In the genomic region with DNA sequence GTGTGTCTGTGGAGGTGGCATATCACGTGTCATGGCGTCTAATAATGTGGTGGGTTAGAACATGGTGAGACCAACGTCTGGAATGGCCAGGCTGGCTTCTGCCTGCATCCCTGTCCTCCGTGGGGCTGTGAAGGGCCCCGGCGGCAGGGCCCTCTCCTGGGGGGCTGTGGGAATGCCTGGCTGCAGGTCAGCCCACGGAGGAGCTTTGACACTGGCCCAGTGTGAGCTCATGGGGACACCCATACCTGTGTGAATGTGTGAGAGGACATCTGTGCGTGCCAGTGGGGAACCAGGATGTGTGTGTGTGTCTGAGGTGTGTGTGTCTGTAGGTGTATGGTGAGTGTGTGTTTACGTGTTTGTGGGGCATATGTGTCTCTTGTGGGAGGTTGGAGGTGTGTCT, we compare ENCODE assay signal across 16 cellular contexts.
A peak's percentile ranks its signal among the peaks of the same experiment; 100 is the strongest.
DNase-seq lines count a peak whose midpoint lies in the region; ATAC-seq and TF ChIP-seq lines count a peak whose summit lies in the region.
"Had no signal": no experiment of that assay in that cellular context is flagged by ENCODE, and none has a peak within 500 bp of the region (broad histone marks: within the 10 kb centered on the region; RNA-seq: fewer than 3 reads in every experiment).

No MANE protein-coding gene starts in this region.

- no peaks in the 10 kb centered on the region for H3K27me3 ChIP-seq in IMR-90 (ENCODE audit: control insufficient read depth, insufficient read depth, low read length)
- peaks cover 7% of the 10 kb centered on the region for H3K27me3 ChIP-seq in upper lobe of right lung

- no peak overlapping the region for H4K91ac ChIP-seq in IMR-90 (ENCODE audit: insufficient read depth, low read depth, low read length)

- H3K36me3 ChIP-seq in IMR-90 (ENCODE audit: control insufficient read depth, insufficient read depth, low read length) (no peaks in the 10 kb centered on the region), upper lobe of right lung (no peaks in the 10 kb centered on the region)

- no peak overlapping the region for H4K8ac ChIP-seq in IMR-90 (ENCODE audit: low read depth in 2 of 2, low read length in 2 of 2)

- no peak overlapping the region for H4K5ac ChIP-seq in IMR-90 (ENCODE audit: low read depth, low read length)

- no peak overlapping the region for H3K4ac ChIP-seq in IMR-90 (ENCODE audit: low read depth, low read length)

- no peak overlapping the region for H2BK15ac ChIP-seq in IMR-90 (ENCODE audit: low read depth, low read length)

- H3K36me3 Mint-ChIP-seq in activated CD8-positive, alpha-beta memory T cell treated with anti-CD3 and anti-CD28 coated beads, Interleukin-2, amount 10 ng/mL, durations not matched to agents 7 days and 5 days: no peaks in the 10 kb centered on the region

- peaks cover 37% of the 10 kb centered on the region for H3K9me3 ChIP-seq in IMR-90 (ENCODE audit: control insufficient read depth, insufficient read depth, low read length)
- no peaks in the 10 kb centered on the region for H3K9me3 ChIP-seq in upper lobe of right lung

- H3K4me1 ChIP-seq in IMR-90 (ENCODE audit: control insufficient read depth, insufficient read depth, low read length): no peaks in the 10 kb centered on the region
- H3K4me1 ChIP-seq in upper lobe of right lung: no peaks in the 10 kb centered on the region

- H3K27me3 Mint-ChIP-seq in activated CD8-positive, alpha-beta memory T cell treated with anti-CD3 and anti-CD28 coated beads, Interleukin-2, amount 10 ng/mL, durations not matched to agents 7 days and 5 days: no peaks in the 10 kb centered on the region

- no peaks in the 10 kb centered on the region for H3K4me1 Mint-ChIP-seq in activated CD8-positive, alpha-beta memory T cell treated with anti-CD3 and anti-CD28 coated beads, Interleukin-2, amount 10 ng/mL, durations not matched to agents 7 days and 5 days

- no peak overlapping the region for H3K27ac ChIP-seq in IMR-90 (ENCODE audit: insufficient read depth, low read length)
- no peak overlapping the region for H3K27ac ChIP-seq in upper lobe of right lung
- H3K27ac ChIP-seq in RWPE1: no peak overlapping the region
- H3K27ac ChIP-seq: 22Rv1 had no signal

- no peaks in the 10 kb centered on the region for H3K79me1 ChIP-seq in IMR-90 (ENCODE audit: low read depth in 1 of 2, low read length in 2 of 2)

- H3K9ac ChIP-seq in IMR-90 (ENCODE audit: low read depth, low read length): no peak overlapping the region

- no peak overlapping the region for H3K27ac Mint-ChIP-seq in activated CD8-positive, alpha-beta memory T cell treated with anti-CD3 and anti-CD28 coated beads, Interleukin-2, amount 10 ng/mL, durations not matched to agents 7 days and 5 days
- H3K27ac Mint-ChIP-seq: CD4-positive, alpha-beta T cell had no signal

- H4K20me1 ChIP-seq in IMR-90 (ENCODE audit: insufficient read depth, low read length): no peaks in the 10 kb centered on the region

- no peak overlapping the region for H2AFZ ChIP-seq in IMR-90 (replicated peaks; ENCODE audit: low read length, poor library complexity)

- H3K9me1 ChIP-seq in IMR-90 (ENCODE audit: insufficient read depth, low read length): no peaks in the 10 kb centered on the region

- intact Hi-C loops in IMR-90 (cut with micrococcal nuclease) (no loop called here), upper lobe of right lung (cut with DNase I) (no loop called here)

- no peak overlapping the region for H3K18ac ChIP-seq in IMR-90 (ENCODE audit: low read depth, low read length)

- DNase-seq in activated CD8-positive, alpha-beta memory T cell treated with anti-CD3 and anti-CD28 coated beads, Interleukin-2, amount 10 ng/mL, durations not matched to agents 7 days and 5 days: peak; percentile 1
- DNase-seq in activated CD8-positive, alpha-beta memory T cell treated with anti-CD3 and anti-CD28 coated beads, Interleukin-2, amount 50 U/mL, for 48 hours: no peak
- DNase-seq in IMR-90 (no peak), left lobe of liver (ENCODE audit: low spot score) (peak; percentile 34), upper lobe of right lung (no peak), EL (no peak), RWPE1 (ENCODE audit: low spot score) (no peak)
- no peak for DNase-seq in activated naive CD4-positive, alpha-beta T cell treated with anti-CD3 and anti-CD28 coated beads, Interleukin-2, amount 50 U/mL, for 16 hours
- DNase-seq: AML-193; C1 segment of cervical spinal cord; Calu3; CD4-positive, alpha-beta T cell; DMS 273 treated with DMSO at 0.1 percent for 48 hours; GOT3; HCEC 1CT had no signal

- WGBS in IMR-90 (ENCODE audit: extremely low coverage in 2 of 2, insufficient read length in 1 of 2), 2 experiments: 70% methylated on average over 6 of the region's 9 CpGs; no CpG with 5 or more reads in 1 of the 2 experiments

- no peak for TF ChIP-seq RAD21 in IMR-90 (IDR thresholded peaks at IDR 0.05; ENCODE audit: low read length)

- BruUV-seq in IMR-90 (replicated peaks; lab: Mats Ljungman, UMichigan): no TSS peak

- peak overlapping the region; percentile 82 for H2BK5ac ChIP-seq in IMR-90 (ENCODE audit: low read depth, low read length, poor library complexity, severe bottlenecking)

- POLR2A ChIA-PET in IMR-90 (lab: Charles Lee; ENCODE audit: unreplicated experiment) (no interaction called here), RWPE1 (lab: Yijun Ruan, JAX; ENCODE audit: low non-redundant PET) (no interaction called here)

- H3K9me3 Mint-ChIP-seq in activated CD8-positive, alpha-beta memory T cell treated with anti-CD3 and anti-CD28 coated beads, Interleukin-2, amount 10 ng/mL, durations not matched to agents 7 days and 5 days (ENCODE audit: low read depth): no peaks in the 10 kb centered on the region
- H3K9me3 Mint-ChIP-seq: CD4-positive, alpha-beta T cell had no signal

- H2BK20ac ChIP-seq in IMR-90 (ENCODE audit: low read depth, low read length): no peak overlapping the region

- dilution Hi-C loops in IMR-90 (cut with HindIII; ENCODE audit: low sequenced_read_pairs, unreplicated experiment): no loop called here

- TF ChIP-seq CTCF in IMR-90 (conservative IDR thresholded peaks at IDR 0.05; ENCODE audit: low read depth, low read length): no peak
- no peak for TF ChIP-seq CTCF in upper lobe of right lung (IDR thresholded peaks at IDR 0.05)
- TF ChIP-seq CTCF in RWPE1 (conservative IDR thresholded peaks at IDR 0.05; ENCODE audit: low read depth): no peak

- H3K23ac ChIP-seq in IMR-90 (ENCODE audit: low read depth, low read length): no peak overlapping the region

- in situ Hi-C loops in IMR-90 (cut with MboI; ENCODE audit: low sequenced_read_pairs): no loop called here

- CTCF ChIA-PET in activated CD8-positive, alpha-beta memory T cell treated with anti-CD3 and anti-CD28 coated beads, Interleukin-2, amount 10 ng/mL, durations not matched to agents 7 days and 5 days (lab: Charles Lee): no interaction called here
- CTCF ChIA-PET in IMR-90 (lab: Yijun Ruan, JAX): no interaction called here
- CTCF ChIA-PET in RWPE1 (lab: Yijun Ruan, JAX): no interaction called here

- H3K4me2 ChIP-seq in IMR-90 (ENCODE audit: low read depth, low read length): no peak overlapping the region

- no peak for TF ChIP-seq POLR2A in IMR-90 (IDR thresholded peaks at IDR 0.05; ENCODE audit: low read depth, low read length)

- H3K4me3 Mint-ChIP-seq in activated CD8-positive, alpha-beta memory T cell treated with anti-CD3 and anti-CD28 coated beads, Interleukin-2, amount 10 ng/mL, durations not matched to agents 7 days and 5 days: no peak overlapping the region
- H3K4me3 Mint-ChIP-seq: CD4-positive, alpha-beta T cell had no signal

- no peak overlapping the region for H3K14ac ChIP-seq in IMR-90 (replicated peaks; ENCODE audit: low read depth, low read length)

- H3K4me3 ChIP-seq in IMR-90 (ENCODE audit: insufficient read depth, low read depth, low read length) (no peak overlapping the region), upper lobe of right lung (no peak overlapping the region)

- H2BK120ac ChIP-seq in IMR-90 (ENCODE audit: low read depth, low read length): no peak overlapping the region

- no peak overlapping the region for H3K56ac ChIP-seq in IMR-90 (ENCODE audit: extremely low read depth, insufficient read depth, low read length)

- H2AK9ac ChIP-seq in IMR-90 (replicated peaks; ENCODE audit: low read depth, low read length, poor library complexity): no peak overlapping the region

- no peak for ATAC-seq in activated CD8-positive, alpha-beta memory T cell treated with anti-CD3 and anti-CD28 coated beads, Interleukin-2, amount 10 ng/mL, durations not matched to agents 7 days and 5 days
- ATAC-seq in IMR-90 (ENCODE audit: low read depth): no peak
- ATAC-seq in left lobe of liver: no peak
- ATAC-seq in upper lobe of right lung: peak; percentile 17

- no peak overlapping the region for H2AK5ac ChIP-seq in IMR-90 (ENCODE audit: low read depth, low read length)

TF ChIP-seq in IMR-90, 13 proteins besides CTCF, POLR2A, EP300 and RAD21:
- TF ChIP-seq, protein P1, sequence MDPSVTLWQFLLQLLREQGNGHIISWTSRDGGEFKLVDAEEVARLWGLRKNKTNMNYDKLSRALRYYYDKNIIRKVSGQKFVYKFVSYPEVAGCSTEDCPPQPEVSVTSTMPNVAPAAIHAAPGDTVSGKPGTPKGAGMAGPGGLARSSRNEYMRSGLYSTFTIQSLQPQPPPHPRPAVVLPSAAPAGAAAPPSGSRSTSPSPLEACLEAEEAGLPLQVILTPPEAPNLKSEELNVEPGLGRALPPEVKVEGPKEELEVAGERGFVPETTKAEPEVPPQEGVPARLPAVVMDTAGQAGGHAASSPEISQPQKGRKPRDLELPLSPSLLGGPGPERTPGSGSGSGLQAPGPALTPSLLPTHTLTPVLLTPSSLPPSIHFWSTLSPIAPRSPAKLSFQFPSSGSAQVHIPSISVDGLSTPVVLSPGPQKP (IDR thresholded peaks at IDR 0.05; ENCODE audit: borderline replicate concordance, low read depth, low read length): no peak
- TF ChIP-seq NFE2L2 (IDR thresholded peaks at IDR 0.05; ENCODE audit: low read depth, low read length): no peak
- no peak for TF ChIP-seq CEBPB (IDR thresholded peaks at IDR 0.05; ENCODE audit: low read depth, low read length)
- TF ChIP-seq, protein P2, sequence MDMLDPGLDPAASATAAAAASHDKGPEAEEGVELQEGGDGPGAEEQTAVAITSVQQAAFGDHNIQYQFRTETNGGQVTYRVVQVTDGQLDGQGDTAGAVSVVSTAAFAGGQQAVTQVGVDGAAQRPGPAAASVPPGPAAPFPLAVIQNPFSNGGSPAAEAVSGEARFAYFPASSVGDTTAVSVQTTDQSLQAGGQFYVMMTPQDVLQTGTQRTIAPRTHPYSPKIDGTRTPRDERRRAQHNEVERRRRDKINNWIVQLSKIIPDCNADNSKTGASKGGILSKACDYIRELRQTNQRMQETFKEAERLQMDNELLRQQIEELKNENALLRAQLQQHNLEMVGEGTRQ (IDR thresholded peaks at IDR 0.05; ENCODE audit: low read depth, low read length): no peak
- TF ChIP-seq RCOR1 (IDR thresholded peaks at IDR 0.05; ENCODE audit: insufficient replicate concordance, low read length): no peak
- TF ChIP-seq CHD1 (IDR thresholded peaks at IDR 0.05; ENCODE audit: low read depth, low read length): no peak
- TF ChIP-seq FOS (IDR thresholded peaks at IDR 0.05; ENCODE audit: low read depth, low read length): no peak
- no peak for TF ChIP-seq MAFK (IDR thresholded peaks at IDR 0.05; ENCODE audit: low read depth, low read length)
- no peak for TF ChIP-seq MXI1 (IDR thresholded peaks at IDR 0.05; ENCODE audit: borderline replicate concordance, low read depth, low read length)

Comparison
In these comparisons a context has a peak if more than half of its experiments do, and no peak if none do; other contexts are left out.
1. DNase-seq: peak in activated CD8-positive, alpha-beta memory T cell treated with anti-CD3 and anti-CD28 coated beads, Interleukin-2, amount 10 ng/mL, durations not matched to agents 7 days and 5 days (single experiment) and left lobe of liver (single experiment); none in activated CD8-positive, alpha-beta memory T cell treated with anti-CD3 and anti-CD28 coated beads, Interleukin-2, amount 50 U/mL, for 48 hours (single experiment), IMR-90 (single experiment), upper lobe of right lung (single experiment), EL (single experiment), RWPE1 (single experiment) and activated naive CD4-positive, alpha-beta T cell treated with anti-CD3 and anti-CD28 coated beads, Interleukin-2, amount 50 U/mL, for 16 hours (single experiment).